In the genomic region with DNA sequence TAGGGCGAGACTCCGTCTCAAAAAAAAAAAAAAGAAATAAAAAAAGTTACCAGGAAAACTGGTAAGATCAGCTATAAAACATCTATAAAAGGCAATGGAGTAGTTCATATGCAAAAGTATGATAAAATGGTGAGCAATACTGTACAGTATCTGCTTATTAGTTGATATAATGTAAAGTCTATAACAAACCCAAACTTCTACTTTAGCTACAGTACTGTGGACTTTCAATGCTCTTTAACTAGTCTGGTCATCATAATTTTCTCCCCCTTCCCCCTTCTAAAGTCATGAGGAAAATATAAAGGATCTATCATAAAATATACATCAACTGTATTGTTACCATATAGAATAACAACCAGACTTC, we compare ENCODE assay signal across 30 cellular contexts.
"Had no signal": no experiment of that assay in that cellular context is flagged by ENCODE, and none has a peak within 500 bp of the region (broad histone marks: within the 10 kb centered on the region; RNA-seq: fewer than 3 reads in every experiment).

No MANE protein-coding gene starts in this region.

- ATAC-seq: activated CD4-positive, CD25-positive, alpha-beta regulatory T cell treated with anti-CD3 and anti-CD28 coated beads, Interleukin-2, amount 50 U/mL, for 24 hours; activated CD8-positive, alpha-beta memory T cell treated with anti-CD3 and anti-CD28 coated beads, Interleukin-2, amount 10 ng/mL, durations not matched to agents 7 days and 5 days; activated CD8-positive, alpha-beta T cell treated with anti-CD3 and anti-CD28 coated beads, Interleukin-2, amount 10 ng/mL, durations not matched to agents 7 days and 5 days; activated T-helper 17 cell treated with anti-CD3 and anti-CD28 coated beads, Interleukin-2, amount 50 U/mL, for 72 hours; foreskin keratinocyte; gastrocnemius medialis; heart left ventricle; T-helper 17 cell had no signal

- H3K36me3 ChIP-seq: ascending aorta, brain microvascular endothelial cell, gastrocnemius medialis, WERI-Rb-1 had no signal

- H3K9me3 ChIP-seq: ascending aorta, esophagus muscularis mucosa, gastrocnemius medialis, heart left ventricle had no signal

- H3K4me3 ChIP-seq: ascending aorta, coronary artery, dorsolateral prefrontal cortex, esophagus muscularis mucosa, gastrocnemius medialis, heart left ventricle had no signal

- H3K27me3 ChIP-seq: ascending aorta, brain microvascular endothelial cell, dorsolateral prefrontal cortex, esophagus muscularis mucosa, gastrocnemius medialis, heart left ventricle had no signal

- H3K4me1 ChIP-seq: ascending aorta, esophagus muscularis mucosa, foreskin keratinocyte, gastrocnemius medialis, heart left ventricle had no signal

- H3K27ac ChIP-seq: ascending aorta, brain microvascular endothelial cell, coronary artery, esophagus muscularis mucosa, foreskin keratinocyte, gastrocnemius medialis, heart left ventricle, WERI-Rb-1 had no signal

- FAIRE-seq: bronchial epithelial cell had no signal

- DNase-seq: activated B cell treated with CpG ODN at 0.5 μM for 24 hours; activated CD4-positive, alpha-beta memory T cell treated with anti-CD3 and anti-CD28 coated beads for 36 hours; activated CD4-positive, alpha-beta T cell treated with anti-CD3 and anti-CD28 coated beads for 48 hours; activated CD4-positive, alpha-beta T cell treated with anti-CD3 and anti-CD28 coated beads, Interleukin-2, amount 50 U/mL, for 1 hour; activated CD8-positive, alpha-beta memory T cell treated with anti-CD3 and anti-CD28 coated beads, Interleukin-2, amount 10 ng/mL, durations not matched to agents 7 days and 5 days; activated CD8-positive, alpha-beta memory T cell treated with anti-CD3 and anti-CD28 coated beads, Interleukin-2, amount 50 U/mL, for 4 hours; activated CD8-positive, alpha-beta T cell treated with anti-CD3 and anti-CD28 coated beads, Interleukin-2, amount 10 ng/mL, durations not matched to agents 7 days and 5 days; activated effector memory CD4-positive, alpha-beta T cell treated with Interleukin-2 at 50 U/mL for 16 hours; activated naive CD4-positive, alpha-beta T cell treated with anti-CD3 and anti-CD28 coated beads for 36 hours; activated naive CD8-positive, alpha-beta T cell treated with anti-CD3 and anti-CD28 coated beads, Interleukin-2, amount 10 ng/mL, durations not matched to agents 7 days and 5 days; activated T-cell treated with anti-CD3 and anti-CD28 coated beads, Interleukin-2, amount 50 U/mL, for 1 hour; brain microvascular endothelial cell; dorsolateral prefrontal cortex; effector memory CD4-positive, alpha-beta T cell; endodermal cell; erythroblast; foreskin keratinocyte; gastrocnemius medialis; glutamatergic neuron; heart left ventricle; T-helper 1 cell; T-helper 17 cell; T1000; WERI-Rb-1 had no signal
